In the genomic region with DNA sequence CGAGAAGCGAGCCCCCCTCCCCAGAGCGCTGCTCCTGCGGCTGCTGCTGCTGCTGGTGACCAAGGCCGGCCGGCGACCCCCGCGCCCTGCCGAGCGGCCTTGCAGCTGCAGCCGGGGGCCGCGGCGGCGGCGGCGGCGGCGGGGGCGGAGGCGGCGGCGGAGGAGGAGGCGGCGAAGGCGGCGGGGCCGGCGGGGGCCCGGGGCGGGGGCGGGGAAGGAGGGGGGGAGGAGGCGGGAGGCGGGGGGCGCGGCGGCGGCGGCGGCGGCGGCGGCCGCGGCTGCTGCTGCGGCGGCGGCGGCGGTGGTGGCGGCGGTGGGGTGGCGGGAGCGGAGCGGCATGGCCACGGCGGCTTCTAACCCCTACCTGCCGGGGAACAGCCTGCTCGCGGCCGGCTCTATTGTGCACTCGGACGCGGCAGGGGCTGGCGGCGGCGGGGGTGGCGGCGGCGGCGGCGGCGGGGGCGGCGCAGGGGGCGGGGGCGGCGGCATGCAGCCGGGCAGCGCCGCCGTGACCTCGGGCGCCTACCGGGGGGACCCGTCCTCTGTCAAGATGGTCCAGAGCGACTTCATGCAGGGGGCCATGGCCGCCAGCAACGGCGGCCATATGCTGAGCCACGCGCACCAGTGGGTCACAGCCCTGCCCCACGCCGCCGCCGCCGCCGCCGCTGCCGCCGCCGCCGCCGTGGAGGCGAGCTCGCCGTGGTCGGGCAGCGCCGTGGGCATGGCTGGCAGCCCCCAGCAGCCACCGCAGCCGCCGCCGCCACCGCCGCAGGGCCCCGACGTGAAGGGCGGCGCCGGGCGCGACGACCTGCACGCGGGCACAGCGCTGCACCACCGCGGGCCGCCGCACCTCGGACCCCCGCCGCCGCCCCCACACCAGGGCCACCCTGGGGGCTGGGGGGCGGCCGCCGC, we compare ENCODE assay signal across 13 cellular contexts. TPM values are rescaled to one million over a fixed set of nuclear protein-coding genes. Genes with fewer than 3 reads are reported as not detected.
DNase-seq lines count a peak whose midpoint lies in the region; ATAC-seq and TF ChIP-seq lines count a peak whose summit lies in the region.
"Had no signal": no experiment of that assay in that cellular context is flagged by ENCODE, and none has a peak within 500 bp of the region (broad histone marks: within the 10 kb centered on the region; RNA-seq: fewer than 3 reads in every experiment).

No MANE protein-coding gene starts in this region.

- H3K4me3 Mint-ChIP-seq in WTC11: no peak overlapping the region

- H4K20me1 ChIP-seq in OCI-LY7 (ENCODE audit: insufficient read depth, low read length) (no peaks in the 10 kb centered on the region), smooth muscle cell (ENCODE audit: low read depth) (no peaks in the 10 kb centered on the region)

- H3K27ac Mint-ChIP-seq in WTC11: no peak overlapping the region

- DNase-seq in OCI-LY7 (ENCODE audit: low spot score) (no peak), smooth muscle cell (lab: John Stamatoyannopoulos, UW; ENCODE audit: unreplicated experiment) (no peak), COR-L47 (lab: John Stamatoyannopoulos, UW) (no peak), WTC11 (ENCODE audit: low spot score) (no peak)
- DNase-seq: activated CD4-positive, alpha-beta T cell treated with anti-CD3 and anti-CD28 coated beads, Interleukin-2, amount 50 U/mL, for 48 hours; DMS153; NCI-H2081 treated with DMSO at 0.1 percent for 48 hours; T-helper 1 cell had no signal

- no peak overlapping the region for H2AFZ ChIP-seq in OCI-LY7 (ENCODE audit: low read length)
- no peak overlapping the region for H2AFZ ChIP-seq in smooth muscle cell (ENCODE audit: low read depth)

- intact Hi-C loops in OCI-LY7 (cut with micrococcal nuclease; ENCODE audit: unreplicated experiment): no loop called here

- peaks cover 55% of the 10 kb centered on the region for H3K4me1 Mint-ChIP-seq in WTC11

- no peak for TF ChIP-seq CTCF in OCI-LY7 (conservative IDR thresholded peaks at IDR 0.05; ENCODE audit: low read length)
- no peak for TF ChIP-seq CTCF in smooth muscle cell (IDR thresholded peaks at IDR 0.05; ENCODE audit: borderline replicate concordance, insufficient read depth, poor library complexity, severe bottlenecking)
- no peak for TF ChIP-seq CTCF in WTC11 (IDR thresholded peaks at IDR 0.05)

- no peaks in the 10 kb centered on the region for H3F3A ChIP-seq in smooth muscle cell (ENCODE audit: low read depth)

- POLR2A ChIA-PET in OCI-LY7 (lab: Charles Lee) (no interaction called here), WTC11 (lab: Charles Lee) (no interaction called here)

- H3K4me3 ChIP-seq in OCI-LY7 (ENCODE audit: low read depth, low read length, poor library complexity, severe bottlenecking) (peak overlapping the region; percentile 69), iPS-18a (ENCODE audit: low read length) (peak overlapping the region; percentile 43), smooth muscle cell (no peak overlapping the region)
- H3K4me3 ChIP-seq: GM12878 had no signal

- peak overlapping the region; percentile 81 for H3K4me2 ChIP-seq in OCI-LY7 (ENCODE audit: low read length)
- H3K4me2 ChIP-seq in smooth muscle cell: peak overlapping the region; percentile 82

- peaks cover 84% of the 10 kb centered on the region for H3K27me3 ChIP-seq in iPS-18a (ENCODE audit: control insufficient read depth, insufficient read depth, low read length)
- H3K27me3 ChIP-seq in smooth muscle cell (ENCODE audit: low read depth): peaks cover 90% of the 10 kb centered on the region

- peak overlapping the region; percentile 46; the same call in 1 of the 2 replicates for H3K9ac ChIP-seq in ES-I3 (ENCODE audit: low read depth, low read length)
- H3K9ac ChIP-seq in iPS-18a (ENCODE audit: low read length): no peak overlapping the region
- H3K9ac ChIP-seq in smooth muscle cell (ENCODE audit: low read depth): no peak overlapping the region

- H3K4me1 ChIP-seq in ES-I3 (ENCODE audit: insufficient read depth, low read length) (peaks cover 3% of the 10 kb centered on the region; the same call in 1 of the 2 replicates), OCI-LY7 (ENCODE audit: insufficient read depth, low read length, poor library complexity, severe bottlenecking) (peaks cover 15% of the 10 kb centered on the region), iPS-18a (ENCODE audit: control insufficient read depth, low read depth, low read length) (peaks cover 27% of the 10 kb centered on the region), smooth muscle cell (ENCODE audit: low read depth) (peaks cover 17% of the 10 kb centered on the region)

- 0% methylated on average over 26 of the region's 139 CpGs for WGBS in smooth muscle cell (ENCODE audit: low lambda C conversion rate)

- H3K36me3 Mint-ChIP-seq in WTC11: no peaks in the 10 kb centered on the region

- H3K36me3 ChIP-seq in ES-I3 (ENCODE audit: insufficient read depth, low read length): no peaks in the 10 kb centered on the region
- H3K36me3 ChIP-seq in OCI-LY7 (ENCODE audit: insufficient read depth, low read length): no peaks in the 10 kb centered on the region
- H3K36me3 ChIP-seq in iPS-18a (ENCODE audit: control insufficient read depth, low read depth, low read length): no peaks in the 10 kb centered on the region
- H3K36me3 ChIP-seq in smooth muscle cell (ENCODE audit: low read depth): no peaks in the 10 kb centered on the region

- H3K27me3 Mint-ChIP-seq in WTC11 (ENCODE audit: low read depth): peaks cover 85% of the 10 kb centered on the region

- H3K9me3 ChIP-seq in ES-I3 (ENCODE audit: control insufficient read depth, insufficient read depth, low read length) (no peaks in the 10 kb centered on the region), OCI-LY7 (ENCODE audit: low read length) (no peaks in the 10 kb centered on the region), iPS-18a (ENCODE audit: control insufficient read depth, low read depth, low read length) (no peaks in the 10 kb centered on the region), smooth muscle cell (replicated peaks; ENCODE audit: low read depth) (no peaks in the 10 kb centered on the region)

- CTCF ChIA-PET in OCI-LY7 (lab: Charles Lee; ENCODE audit: unreplicated experiment): no interaction called here
- CTCF ChIA-PET in WTC11 (lab: Charles Lee): interaction anchor here (1.1 to 1.6 kb wide), 2 partner anchors 10 to 18 kb away, joined by 3 to 5 read pairs; no protein-coding TSS in a partner anchor

- ATAC-seq in WTC11: no peak
- ATAC-seq in GM18517 (IDR thresholded peaks at IDR 0.05; ENCODE audit: unreplicated experiment): no peak
- ATAC-seq: esophagus mucosa, GM12878 had no signal

- H3K9me3 Mint-ChIP-seq in WTC11: no peaks in the 10 kb centered on the region

- H3K27ac ChIP-seq in OCI-LY7 (ENCODE audit: low read depth, low read length, poor library complexity, severe bottlenecking) (no peak overlapping the region), iPS-18a (ENCODE audit: low read length) (no peak overlapping the region), smooth muscle cell (ENCODE audit: low read depth) (no peak overlapping the region)

- H3K79me2 ChIP-seq in OCI-LY7 (ENCODE audit: insufficient read depth, low read depth, low read length): no peaks in the 10 kb centered on the region
- no peaks in the 10 kb centered on the region for H3K79me2 ChIP-seq in smooth muscle cell (ENCODE audit: low read depth)

- H3K9me2 ChIP-seq in OCI-LY7 (ENCODE audit: insufficient read depth, low read length): no peaks in the 10 kb centered on the region

- no TSS peak for BruUV-seq in OCI-LY7 (replicated peaks; lab: Mats Ljungman, UMichigan)

TF ChIP-seq in WTC11, 78 proteins besides CTCF, POLR2A, EP300 and RAD21:
- TF ChIP-seq GABPB1 (CRISPR knock-in tag; IDR thresholded peaks at IDR 0.05) (no peak), ZNF263 (CRISPR knock-in tag; IDR thresholded peaks at IDR 0.05; ENCODE audit: low read depth) (no peak), CREM (CRISPR knock-in tag; IDR thresholded peaks at IDR 0.05) (no peak), ZNF423 (CRISPR knock-in tag; IDR thresholded peaks at IDR 0.05) (no peak), SP1 (CRISPR knock-in tag; conservative IDR thresholded peaks at IDR 0.05) (no peak), HMGA2 (CRISPR knock-in tag; IDR thresholded peaks at IDR 0.05) (no peak), ZNF121 (CRISPR knock-in tag; IDR thresholded peaks at IDR 0.05) (no peak)

RNA-seq across cellular contexts. Expression of a gene that starts 1.5 kb away (rescaled TPM):
- 2.2 and 2.7 TPM in 2 replicates for total RNA-seq in OCI-LY7 (2014; rRNA removed; shearing (Covaris generic))
- 3.1 and 3.3 TPM in 2 replicates for total RNA-seq in OCI-LY7 (2022)
- total RNA-seq in smooth muscle cell: not detected in 2 replicates
- not detected in 2 replicates for polyA plus RNA-seq in smooth muscle cell
- 0.05 TPM in 1 of 3 replicates, not detected in the others for total RNA-seq in WTC11 (2021)
- total RNA-seq: esophagus mucosa, GM12878 had no signal
- polyA plus RNA-seq: GM12878 had no signal
